ENCODE assay signal across 8 cellular contexts in genomic region chr5:162209005-162209605, GRCh38.
A peak's percentile ranks its signal among the peaks of the same experiment; 100 is the strongest.
DNase-seq lines count a peak whose midpoint lies in the region; ATAC-seq, FAIRE-seq and TF ChIP-seq lines count a peak whose summit lies in the region.

No MANE protein-coding gene starts in this region.

- peaks cover 2% of the 10 kb centered on the region for H3K9me3 Mint-ChIP-seq in CD8-positive, alpha-beta T cell

- H2AFZ ChIP-seq in smooth muscle cell (ENCODE audit: low read depth): no peak overlapping the region

- peak; percentile 65 for TF ChIP-seq CTCF in smooth muscle cell (IDR thresholded peaks at IDR 0.05; ENCODE audit: borderline replicate concordance, insufficient read depth, poor library complexity, severe bottlenecking)
- no peak for TF ChIP-seq CTCF in CD8-positive, alpha-beta T cell (IDR thresholded peaks at IDR 0.05)

- H3K4me1 Mint-ChIP-seq in CD8-positive, alpha-beta T cell (ENCODE audit: low read depth): no peaks in the 10 kb centered on the region

- H3K4me3 Mint-ChIP-seq in CD8-positive, alpha-beta T cell: no peak overlapping the region

- no peaks in the 10 kb centered on the region for H4K20me1 ChIP-seq in smooth muscle cell (ENCODE audit: low read depth)

- ATAC-seq in GM19468 (IDR thresholded peaks at IDR 0.05; ENCODE audit: extremely low read depth, unreplicated experiment) (peak; percentile 55), HG03432 (IDR thresholded peaks at IDR 0.05; ENCODE audit: unreplicated experiment) (peak; percentile 99)
- no peak for ATAC-seq in CD8-positive, alpha-beta T cell

- WGBS in smooth muscle cell (ENCODE audit: low lambda C conversion rate): 41% methylated on average over 5 of the region's 5 CpGs

- H3K9me3 ChIP-seq in smooth muscle cell (replicated peaks; ENCODE audit: low read depth): no peaks in the 10 kb centered on the region
- H3K9me3 ChIP-seq in CD8-positive, alpha-beta T cell (ENCODE audit: low read length): no peaks in the 10 kb centered on the region

- H3K4me1 ChIP-seq in smooth muscle cell (ENCODE audit: low read depth): no peaks in the 10 kb centered on the region
- no peaks in the 10 kb centered on the region for H3K4me1 ChIP-seq in CD8-positive, alpha-beta T cell (ENCODE audit: insufficient read depth, low read length)

- no peaks in the 10 kb centered on the region for H3K79me2 ChIP-seq in smooth muscle cell (ENCODE audit: low read depth)

- H3K27ac ChIP-seq in smooth muscle cell (ENCODE audit: low read depth): no peak overlapping the region
- H3K27ac ChIP-seq in CD8-positive, alpha-beta T cell (ENCODE audit: low read depth, low read length): no peak overlapping the region

- H3K4me3 ChIP-seq in smooth muscle cell: no peak overlapping the region
- no peak overlapping the region for H3K4me3 ChIP-seq in CD8-positive, alpha-beta T cell (ENCODE audit: low read depth, low read length)

- no peaks in the 10 kb centered on the region for H3K27me3 Mint-ChIP-seq in CD8-positive, alpha-beta T cell (ENCODE audit: low read depth)

- POLR2A ChIA-PET in CD8-positive, alpha-beta T cell (lab: Charles Lee): no interaction called here

- no peaks in the 10 kb centered on the region for H3F3A ChIP-seq in smooth muscle cell (ENCODE audit: low read depth)

- no peak overlapping the region for H3K4me2 ChIP-seq in smooth muscle cell

- no peak overlapping the region for H3K9ac ChIP-seq in smooth muscle cell (ENCODE audit: low read depth)

- CTCF ChIA-PET in CD8-positive, alpha-beta T cell (lab: Charles Lee): interaction anchor here (1.0 kb wide), 1 partner anchor 9 kb away, joined by 3 read pairs; no protein-coding TSS in a partner anchor

- no peaks in the 10 kb centered on the region for H3K36me3 ChIP-seq in smooth muscle cell (ENCODE audit: low read depth)
- no peaks in the 10 kb centered on the region for H3K36me3 ChIP-seq in CD8-positive, alpha-beta T cell (ENCODE audit: insufficient read depth, low read length)

- DNase-seq in NCI-H1417 (lab: John Stamatoyannopoulos, UW): peak; percentile 20 to 64 (median 31)
- no peak for DNase-seq in NCI-H1417 treated with DMSO at 0.1 percent for 48 hours (lab: John Stamatoyannopoulos, UW)
- DNase-seq in RCC 7860 (ENCODE audit: low spot score): peak; percentile 21
- DNase-seq in head of caudate nucleus: peak in 29 of 42 donors; percentile 2 to 65 (median 25)
- DNase-seq in smooth muscle cell (lab: John Stamatoyannopoulos, UW; ENCODE audit: unreplicated experiment): peak; percentile 4
- no peak for DNase-seq in CD8-positive, alpha-beta T cell

- no peak for FAIRE-seq in RCC 7860 (lab: Jason Lieb, UNC)

- H3K27ac Mint-ChIP-seq in CD8-positive, alpha-beta T cell: no peak overlapping the region

- intact Hi-C loops in head of caudate nucleus (cut with DNase I): no loop called here
- intact Hi-C loops in CD8-positive, alpha-beta T cell (cut with DNase I, micrococcal nuclease): no loop called here

- no peaks in the 10 kb centered on the region for H3K36me3 Mint-ChIP-seq in CD8-positive, alpha-beta T cell

- H3K27me3 ChIP-seq in smooth muscle cell (ENCODE audit: low read depth): no peaks in the 10 kb centered on the region
- no peaks in the 10 kb centered on the region for H3K27me3 ChIP-seq in CD8-positive, alpha-beta T cell (ENCODE audit: insufficient read depth, low read length)

Comparison
In these comparisons a context has a peak if more than half of its experiments do, and no peak if none do; other contexts are left out.
1. DNase-seq: peak in NCI-H1417 (3 of 3), RCC 7860 (single experiment), head of caudate nucleus (29 of 42) and smooth muscle cell (single experiment); none in NCI-H1417 treated with DMSO at 0.1 percent for 48 hours (single experiment) and CD8-positive, alpha-beta T cell (0 of 7).